ENCODE assay signal across 1 cellular context in genomic region chr3:101719604-101720185, GRCh38.
TF ChIP-seq lines count a peak whose summit lies in the region.

No MANE protein-coding gene starts in this region.

TF ChIP-seq in K562, 482 proteins besides CTCF, POLR2A, EP300 and RAD21:
- TF ChIP-seq ZFP91 (CRISPR knock-in tag; IDR thresholded peaks at IDR 0.05) (no peak), CEBPG (CRISPR knock-in tag; IDR thresholded peaks at IDR 0.05) (no peak), CEBPG (tag; conservative IDR thresholded peaks at IDR 0.05 in 1 of 2, IDR thresholded peaks at IDR 0.05 in 1 of 2) (peak; percentile 43 to 62; a peak in 3 of 4 replicates), MIER1 (IDR thresholded peaks at IDR 0.05; ENCODE audit: low read depth) (no peak), GMEB1 (CRISPR knock-in tag; IDR thresholded peaks at IDR 0.05) (no peak), MAFF (IDR thresholded peaks at IDR 0.05; ENCODE audit: low read length) (no peak), CEBPB (tag; IDR thresholded peaks at IDR 0.05) (peak; percentile 73), ZNF165 (CRISPR knock-in tag; IDR thresholded peaks at IDR 0.05; ENCODE audit: borderline replicate concordance) (no peak), GABPB2 (CRISPR knock-in tag; conservative IDR thresholded peaks at IDR 0.05) (no peak), ZNF695 (CRISPR knock-in tag; IDR thresholded peaks at IDR 0.05) (no peak), MLLT1 (IDR thresholded peaks at IDR 0.05) (no peak), STAT6 (CRISPR knock-in tag; IDR thresholded peaks at IDR 0.05) (no peak), KDM5B (IDR thresholded peaks at IDR 0.05; ENCODE audit: insufficient replicate concordance, low read depth, low read length) (no peak)
